ENCODE assay signal across 7 cellular contexts in genomic region chr2:185817991-185818390, GRCh38.
"Had no signal": no experiment of that assay in that cellular context is flagged by ENCODE, and none has a peak within 500 bp of the region (broad histone marks: within the 10 kb centered on the region; RNA-seq: fewer than 3 reads in every experiment).

No MANE protein-coding gene starts in this region.

- H3K9ac ChIP-seq: KMS-11 had no signal

- H3K4me3 ChIP-seq: K562 had no signal

- ATAC-seq: K562 had no signal

- H3K4me2 ChIP-seq: KMS-11 had no signal

- H3K27ac ChIP-seq: HL-60, KMS-11 had no signal

- DNase-seq: IMR-90, KBM-7, KG1 had no signal

- FAIRE-seq: HTR-8/SVneo, K562 had no signal
